In the genomic region with DNA sequence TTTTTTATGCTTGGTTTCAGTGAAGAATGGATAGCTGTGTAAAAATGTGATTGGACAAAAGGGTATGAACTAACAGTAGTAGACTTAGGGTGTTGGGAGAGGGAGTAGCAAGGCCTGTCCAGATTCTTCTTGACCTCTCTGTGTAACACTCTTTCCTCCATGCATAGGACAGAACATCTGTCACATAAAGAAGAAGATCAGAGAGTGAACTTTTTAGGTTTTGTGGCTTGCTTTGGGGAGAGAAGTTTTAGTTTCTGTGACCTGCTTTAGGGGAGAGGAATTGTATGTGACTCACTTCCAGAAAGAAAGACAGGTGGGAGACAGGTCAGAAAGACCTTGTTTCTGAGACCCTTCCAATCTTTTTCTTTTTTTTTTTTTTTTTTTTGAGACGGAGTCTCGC, we compare ENCODE assay signal across 9 cellular contexts. TPM values are rescaled to one million over a fixed set of nuclear protein-coding genes. Genes with fewer than 3 reads are reported as not detected.
"Had no signal": no experiment of that assay in that cellular context is flagged by ENCODE, and none has a peak within 500 bp of the region (broad histone marks: within the 10 kb centered on the region; RNA-seq: fewer than 3 reads in every experiment).

No MANE protein-coding gene starts in this region.

- H3K9me3 ChIP-seq: HAP-1 had no signal

- H3K4me1 ChIP-seq: HAP-1 had no signal

- H3K36me3 ChIP-seq: HAP-1 had no signal

- H3K4me3 Mint-ChIP-seq: GM23338, H9, HFFc6 had no signal

- H3K4me2 ChIP-seq: GM23338 had no signal

- DNase-seq: GM23248, GOT3, H7, H9, HCEC 1CT, HFFc6 had no signal

- ATAC-seq: GM23338, HCT116 had no signal

- H3K27ac ChIP-seq: GM23248 had no signal

- H3K9ac ChIP-seq: GM23248 had no signal

- H3K4me1 Mint-ChIP-seq: GM23338, H9 had no signal

- H2AFZ ChIP-seq: GM23248, GM23338 had no signal

- H3K4me3 ChIP-seq: GM23248, GM23338, HAP-1 had no signal

- H3K27ac Mint-ChIP-seq: GM23338, H9, HFFc6 had no signal

RNA-seq across cellular contexts. Expression of gene LRRC52, which starts 27.3 kb away (rescaled TPM):
- polyA plus RNA-seq: GM23248, GM23338 had no signal
